8 cellular contexts compared by ENCODE assay signal in genomic region chr5:172983542-172984243, GRCh38. TPM values are rescaled to one million over a fixed set of nuclear protein-coding genes. Genes with fewer than 3 reads are reported as not detected.
DNase-seq lines count a peak whose midpoint lies in the region; ATAC-seq and TF ChIP-seq lines count a peak whose summit lies in the region.

ATP6V0E1 (plus strand) TSS chr5:172983771; CDS start chr5:172983861, 90 bp downstream.

- H3K36me3 ChIP-seq in suprapubic skin = peaks cover 13% of the 10 kb centered on the region

- peaks cover 46% of the 10 kb centered on the region for H3K4me1 Mint-ChIP-seq in activated naive CD4-positive, alpha-beta T cell treated with anti-CD3 and anti-CD28 coated beads, Interleukin-2, amount 50 U/mL, for 24 hours

- H3K27ac Mint-ChIP-seq in activated naive CD4-positive, alpha-beta T cell treated with anti-CD3 and anti-CD28 coated beads, Interleukin-2, amount 50 U/mL, for 24 hours = peak within 1 kb of the TSS; percentile 99

- H3K9me3 Mint-ChIP-seq in activated naive CD4-positive, alpha-beta T cell treated with anti-CD3 and anti-CD28 coated beads, Interleukin-2, amount 50 U/mL, for 24 hours = no peaks in the 10 kb centered on the region

- peak; percentile 21 to 94 for TF ChIP-seq POLR2A in suprapubic skin (IDR thresholded peaks at IDR 0.05)

- H3K36me3 Mint-ChIP-seq in activated naive CD4-positive, alpha-beta T cell treated with anti-CD3 and anti-CD28 coated beads, Interleukin-2, amount 50 U/mL, for 24 hours = peaks cover 10% of the 10 kb centered on the region

- under 1% methylated on average over 33 of the region's 49 CpGs for WGBS in suprapubic skin

- no peak for TF ChIP-seq EP300 in suprapubic skin (IDR thresholded peaks at IDR 0.05)

- H3K9me3 ChIP-seq in suprapubic skin = no peaks in the 10 kb centered on the region

- H3K4me3 ChIP-seq in GM08714 (ENCODE audit: low read length) = peak within 1 kb of the TSS; percentile 87
- H3K4me3 ChIP-seq in suprapubic skin = peak within 1 kb of the TSS; percentile 94

- H3K4me1 ChIP-seq in suprapubic skin = peaks cover 27% of the 10 kb centered on the region

- peak within 1 kb of the TSS; percentile 97 for H3K4me3 Mint-ChIP-seq in activated naive CD4-positive, alpha-beta T cell treated with anti-CD3 and anti-CD28 coated beads, Interleukin-2, amount 50 U/mL, for 24 hours

- TF ChIP-seq CTCF in suprapubic skin (IDR thresholded peaks at IDR 0.05) = no peak

- peak within 1 kb of the TSS; percentile 98 for H3K27ac ChIP-seq in suprapubic skin

- no peaks in the 10 kb centered on the region for H3K27me3 ChIP-seq in suprapubic skin

- ATAC-seq in HG02571 (IDR thresholded peaks at IDR 0.05; ENCODE audit: unreplicated experiment) (peak; percentile 89), SK-N-SH treated with all-trans-retinoic acid at 6 μM for 48 hours (peak; percentile 95)

- DNase-seq in NCI-H1048 (lab: John Stamatoyannopoulos, UW) = peak; percentile 72
- peak; percentile 94 for DNase-seq in globus pallidus (ENCODE audit: low spot score)
- peak; percentile 96 for DNase-seq in occipital lobe (lab: John Stamatoyannopoulos, UW)
- DNase-seq in suprapubic skin (ENCODE audit: low spot score in 2 of 2) = peak; percentile 98

- H3K27me3 Mint-ChIP-seq in activated naive CD4-positive, alpha-beta T cell treated with anti-CD3 and anti-CD28 coated beads, Interleukin-2, amount 50 U/mL, for 24 hours = no peaks in the 10 kb centered on the region

TF ChIP-seq in SK-N-SH treated with all-trans-retinoic acid at 6 μM for 48 hours, 23 proteins besides CTCF, POLR2A, EP300 and RAD21:
- no peak for TF ChIP-seq CSRNP3 (CRISPR knock-in tag; IDR thresholded peaks at IDR 0.05)
- no peak for TF ChIP-seq TCF4 (CRISPR knock-in tag; IDR thresholded peaks at IDR 0.05; ENCODE audit: borderline replicate concordance)
- TF ChIP-seq ZFP3 (CRISPR knock-in tag; IDR thresholded peaks at IDR 0.05) = no peak
- peak; percentile 11; the same call in 1 of the 2 replicates for TF ChIP-seq PATZ1 (CRISPR knock-in tag; IDR thresholded peaks at IDR 0.05; ENCODE audit: borderline replicate concordance)
- no peak for TF ChIP-seq ZC3H10 (CRISPR knock-in tag; IDR thresholded peaks at IDR 0.05)
- TF ChIP-seq BACH2 (CRISPR knock-in tag; IDR thresholded peaks at IDR 0.05; ENCODE audit: borderline replicate concordance) = no peak
- TF ChIP-seq, protein P1, sequence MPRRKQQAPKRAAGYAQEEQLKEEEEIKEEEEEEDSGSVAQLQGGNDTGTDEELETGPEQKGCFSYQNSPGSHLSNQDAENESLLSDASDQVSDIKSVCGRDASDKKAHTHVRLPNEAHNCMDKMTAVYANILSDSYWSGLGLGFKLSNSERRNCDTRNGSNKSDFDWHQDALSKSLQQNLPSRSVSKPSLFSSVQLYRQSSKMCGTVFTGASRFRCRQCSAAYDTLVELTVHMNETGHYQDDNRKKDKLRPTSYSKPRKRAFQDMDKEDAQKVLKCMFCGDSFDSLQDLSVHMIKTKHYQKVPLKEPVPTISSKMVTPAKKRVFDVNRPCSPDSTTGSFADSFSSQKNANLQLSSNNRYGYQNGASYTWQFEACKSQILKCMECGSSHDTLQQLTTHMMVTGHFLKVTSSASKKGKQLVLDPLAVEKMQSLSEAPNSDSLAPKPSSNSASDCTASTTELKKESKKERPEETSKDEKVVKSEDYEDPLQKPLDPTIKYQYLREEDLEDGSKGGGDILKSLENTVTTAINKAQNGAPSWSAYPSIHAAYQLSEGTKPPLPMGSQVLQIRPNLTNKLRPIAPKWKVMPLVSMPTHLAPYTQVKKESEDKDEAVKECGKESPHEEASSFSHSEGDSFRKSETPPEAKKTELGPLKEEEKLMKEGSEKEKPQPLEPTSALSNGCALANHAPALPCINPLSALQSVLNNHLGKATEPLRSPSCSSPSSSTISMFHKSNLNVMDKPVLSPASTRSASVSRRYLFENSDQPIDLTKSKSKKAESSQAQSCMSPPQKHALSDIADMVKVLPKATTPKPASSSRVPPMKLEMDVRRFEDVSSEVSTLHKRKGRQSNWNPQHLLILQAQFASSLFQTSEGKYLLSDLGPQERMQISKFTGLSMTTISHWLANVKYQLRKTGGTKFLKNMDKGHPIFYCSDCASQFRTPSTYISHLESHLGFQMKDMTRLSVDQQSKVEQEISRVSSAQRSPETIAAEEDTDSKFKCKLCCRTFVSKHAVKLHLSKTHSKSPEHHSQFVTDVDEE (CRISPR knock-in tag; IDR thresholded peaks at IDR 0.05) = no peak; the same call in 1 of the 2 replicates
- no peak for TF ChIP-seq CSDC2 (CRISPR knock-in tag; IDR thresholded peaks at IDR 0.05)
TF ChIP-seq in SK-N-SH treated with all-trans-retinoic acid at 6 μM for 48 hours: peak in this region for 1.

RNA-seq across cellular contexts. Expression of gene ATP6V0E1, which starts in this region (rescaled TPM):
- 43.5 TPM for total RNA-seq in occipital lobe
- total RNA-seq in suprapubic skin = 10 to 100 TPM; 73.7 to 91.3 (median 82.1) TPM

Comparison
In these comparisons a context has a peak if more than half of its experiments do, and no peak if none do; other contexts are left out.
1. Peak in every context shown above with its lines: DNase-seq, ATAC-seq, H3K4me3 ChIP-seq and H3K27ac ChIP-seq.